Comparison of ENCODE assay signal across 25 cellular contexts in genomic region chr11:43689167-43689566, GRCh38.
"Had no signal": no experiment of that assay in that cellular context is flagged by ENCODE, and none has a peak within 500 bp of the region (broad histone marks: within the 10 kb centered on the region; RNA-seq: fewer than 3 reads in every experiment).

No MANE protein-coding gene starts in this region.

- H3K9me3 Mint-ChIP-seq: activated CD4-positive, alpha-beta memory T cell treated with anti-CD3 and anti-CD28 coated beads, Interleukin-2, amount 10 ng/mL, durations not matched to agents 7 days and 5 days; activated naive CD4-positive, alpha-beta T cell treated with anti-CD3 and anti-CD28 coated beads for 36 hours; activated T-helper 17 cell treated with anti-CD3 and anti-CD28 coated beads, Interleukin-2, amount 50 U/mL, for 72 hours; T-helper 1 cell treated with Interleukin-12 subunit alpha and Interleukin-12 subunit beta and Interleukin-4 antibody, amounts not matched to agents 30 μg/mL and 1 μg/mL, for 36 hours had no signal

- DNase-seq: activated CD4-positive, alpha-beta memory T cell treated with anti-CD3 and anti-CD28 coated beads, Interleukin-2, amount 10 ng/mL, durations not matched to agents 7 days and 5 days; activated CD4-positive, alpha-beta T cell treated with anti-CD3 and anti-CD28 coated beads for 36 hours; activated CD4-positive, alpha-beta T cell treated with anti-CD3 and anti-CD28 coated beads, Interleukin-2, amount 50 U/mL, for 1 hour; activated gamma-delta T cell; activated naive CD4-positive, alpha-beta T cell treated with anti-CD3 and anti-CD28 coated beads for 36 hours; activated T-cell treated with anti-CD3 and anti-CD28 coated beads for 4 hours; activated T-cell treated with anti-CD3 and anti-CD28 coated beads, Interleukin-2, amount 50 U/mL, for 48 hours; amygdala; Kasumi-1; NCI-H1048; NCI-H1417; NCI-H1694; NCI-H2029 treated with DMSO at 0.1 percent for 48 hours; NCI-H345; NCI-H510A treated with DMSO at 0.1 percent for 48 hours; NCI-H69; PC-3; SHP77 treated with DMSO at 0.1 percent for 48 hours; WERI-Rb-1 had no signal

- H3K27me3 Mint-ChIP-seq: activated CD4-positive, alpha-beta memory T cell treated with anti-CD3 and anti-CD28 coated beads, Interleukin-2, amount 10 ng/mL, durations not matched to agents 7 days and 5 days; activated CD4-positive, alpha-beta T cell treated with anti-CD3 and anti-CD28 coated beads for 36 hours; activated naive CD8-positive, alpha-beta T cell; activated T-helper 17 cell treated with anti-CD3 and anti-CD28 coated beads, Interleukin-2, amount 50 U/mL, for 72 hours; brain had no signal

- FAIRE-seq: astrocyte, RCC 7860 had no signal

- H3K4me3 Mint-ChIP-seq: activated CD4-positive, alpha-beta memory T cell treated with anti-CD3 and anti-CD28 coated beads, Interleukin-2, amount 10 ng/mL, durations not matched to agents 7 days and 5 days; activated CD4-positive, alpha-beta T cell treated with anti-CD3 and anti-CD28 coated beads for 36 hours; activated naive CD4-positive, alpha-beta T cell treated with anti-CD3 and anti-CD28 coated beads for 36 hours; activated naive CD8-positive, alpha-beta T cell; activated T-helper 17 cell treated with anti-CD3 and anti-CD28 coated beads, Interleukin-2, amount 50 U/mL, for 72 hours; brain; T-helper 1 cell treated with Interleukin-12 subunit alpha and Interleukin-12 subunit beta and Interleukin-4 antibody, amounts not matched to agents 30 μg/mL and 1 μg/mL, for 36 hours had no signal

- H3K27ac ChIP-seq: WERI-Rb-1 had no signal

- ATAC-seq: activated CD4-positive, alpha-beta T cell treated with anti-CD3 and anti-CD28 coated beads for 36 hours; activated T-helper 17 cell treated with anti-CD3 and anti-CD28 coated beads, Interleukin-2, amount 50 U/mL, for 72 hours; PC-3 had no signal

- H3K27ac Mint-ChIP-seq: activated CD4-positive, alpha-beta memory T cell treated with anti-CD3 and anti-CD28 coated beads, Interleukin-2, amount 10 ng/mL, durations not matched to agents 7 days and 5 days; activated CD4-positive, alpha-beta T cell treated with anti-CD3 and anti-CD28 coated beads for 36 hours; activated naive CD4-positive, alpha-beta T cell treated with anti-CD3 and anti-CD28 coated beads for 36 hours; activated naive CD8-positive, alpha-beta T cell; activated T-helper 17 cell treated with anti-CD3 and anti-CD28 coated beads, Interleukin-2, amount 50 U/mL, for 72 hours; T-helper 1 cell treated with Interleukin-12 subunit alpha and Interleukin-12 subunit beta and Interleukin-4 antibody, amounts not matched to agents 30 μg/mL and 1 μg/mL, for 36 hours had no signal
